In the genomic region with DNA sequence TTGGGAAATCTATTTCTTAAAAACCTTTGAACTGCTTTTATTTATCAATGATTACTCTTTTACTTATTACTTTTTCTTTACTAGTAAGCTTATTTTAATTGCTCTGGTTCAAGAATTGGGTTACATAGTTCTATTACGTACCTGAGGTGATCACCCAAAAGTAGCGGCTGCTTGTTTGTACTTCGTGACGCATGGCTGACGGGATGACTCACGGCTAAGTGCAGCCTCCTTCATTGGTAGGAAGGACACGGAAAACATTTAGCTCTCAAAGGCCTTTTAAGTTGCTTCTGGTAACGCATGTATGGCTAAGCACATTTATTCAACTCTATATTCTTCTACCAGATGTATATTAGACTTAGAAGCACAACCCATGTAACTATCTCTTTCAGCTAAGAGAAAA, we compare ENCODE assay signal across 19 cellular contexts.
DNase-seq lines count a peak whose midpoint lies in the region; ATAC-seq, FAIRE-seq and TF ChIP-seq lines count a peak whose summit lies in the region.
"Had no signal": no experiment of that assay in that cellular context is flagged by ENCODE, and none has a peak within 500 bp of the region (broad histone marks: within the 10 kb centered on the region; RNA-seq: fewer than 3 reads in every experiment).

No MANE protein-coding gene starts in this region.

- DNase-seq in NCI-H510A treated with DMSO at 0.1 percent for 48 hours (lab: John Stamatoyannopoulos, UW), result peak; percentile 50
- no peak for DNase-seq in NCI-H510A (lab: John Stamatoyannopoulos, UW)
- no peak for DNase-seq in RCC 7860 (ENCODE audit: low spot score)
- DNase-seq in epithelial cell of proximal tubule (ENCODE audit: low read depth), result peak; percentile 46
- DNase-seq in activated naive CD4-positive, alpha-beta T cell treated with Interleukin-2 at 50 U/mL for 16 hours, result no peak
- DNase-seq in putamen (ENCODE audit: low spot score), result no peak
- DNase-seq: 8988T, DMS79 treated with DMSO at 0.1 percent for 48 hours, HFFc6, Karpas-422, NCI-H1694 treated with DMSO at 0.1 percent for 48 hours, NCI-H2227 treated with DMSO at 0.1 percent for 48 hours, Right ventricle myocardium superior, SK-N-SH had no signal

- ATAC-seq in HG02571 (IDR thresholded peaks at IDR 0.05; ENCODE audit: unreplicated experiment) (no peak), HG02970 (IDR thresholded peaks at IDR 0.05; ENCODE audit: low FRiP score, unreplicated experiment) (no peak)
- ATAC-seq: GM12878 had no signal

- no peak overlapping the region for H3K4me3 ChIP-seq in epithelial cell of proximal tubule (ENCODE audit: low read depth, low read length)
- H3K4me3 ChIP-seq: GM12878 had no signal

- no peak for TF ChIP-seq CTCF in epithelial cell of proximal tubule (conservative IDR thresholded peaks at IDR 0.05; ENCODE audit: low read depth, low read length)

- FAIRE-seq in RCC 7860 (lab: Jason Lieb, UNC), result peak; percentile 22
- FAIRE-seq: GM12878, H54, HTR-8/SVneo had no signal

Comparison
In these comparisons a context has a peak if more than half of its experiments do, and no peak if none do; other contexts are left out.
1. DNase-seq: peak in NCI-H510A treated with DMSO at 0.1 percent for 48 hours (single experiment) and epithelial cell of proximal tubule (single experiment); none in NCI-H510A (single experiment), RCC 7860 (single experiment), activated naive CD4-positive, alpha-beta T cell treated with Interleukin-2 at 50 U/mL for 16 hours (single experiment) and putamen (single experiment).